14 cellular contexts compared by ENCODE assay signal in genomic region chr20:49288250-49288751, GRCh38. TPM values are rescaled to one million over a fixed set of nuclear protein-coding genes. Genes with fewer than 3 reads are reported as not detected.
A peak's percentile ranks its signal among the peaks of the same experiment; 100 is the strongest.
DNase-seq lines count a peak whose midpoint lies in the region; ATAC-seq and FAIRE-seq lines count a peak whose summit lies in the region.
"Had no signal": no experiment of that assay in that cellular context is flagged by ENCODE, and none has a peak within 500 bp of the region (broad histone marks: within the 10 kb centered on the region; RNA-seq: fewer than 3 reads in every experiment).

No MANE protein-coding gene starts in this region.

- H3K27ac Mint-ChIP-seq in activated naive CD4-positive, alpha-beta T cell treated with anti-CD3 and anti-CD28 coated beads for 36 hours, result peak overlapping the region; percentile 82
- peak overlapping the region; percentile 69 for H3K27ac Mint-ChIP-seq in stimulated activated naive B cell treated with anti-CD40 and anti-IgM and Interleukin-4, amounts not matched to agents 10 μg/mL and 1 μg/mL and 100 μg/mL, for 72 hours

- H3K4me1 Mint-ChIP-seq in activated naive CD4-positive, alpha-beta T cell treated with anti-CD3 and anti-CD28 coated beads for 36 hours (ENCODE audit: low read depth), result peaks cover 47% of the 10 kb centered on the region
- peaks cover 46 to 72% of the 10 kb centered on the region in 2 donors for H3K4me1 Mint-ChIP-seq in stimulated activated naive B cell treated with anti-CD40 and anti-IgM and Interleukin-4, amounts not matched to agents 10 μg/mL and 1 μg/mL and 100 μg/mL, for 72 hours

- H3K27ac ChIP-seq in epithelial cell of prostate, result peak overlapping the region; percentile 91
- H3K27ac ChIP-seq: skin epidermis, vagina had no signal

- H3K4me3 Mint-ChIP-seq in activated naive CD4-positive, alpha-beta T cell treated with anti-CD3 and anti-CD28 coated beads for 36 hours, result no peak overlapping the region
- H3K4me3 Mint-ChIP-seq in stimulated activated naive B cell treated with anti-CD40 and anti-IgM and Interleukin-4, amounts not matched to agents 10 μg/mL and 1 μg/mL and 100 μg/mL, for 72 hours, result peak overlapping the region in 1 of 2 donors; percentile 21

- no peak for DNase-seq in activated naive CD4-positive, alpha-beta T cell treated with anti-CD3 and anti-CD28 coated beads for 36 hours
- no peak for DNase-seq in activated naive CD4-positive, alpha-beta T cell treated with Interleukin-2 at 50 U/mL for 16 hours
- peak; percentile 7 for DNase-seq in RCC 7860 (ENCODE audit: low spot score)
- no peak for DNase-seq in epithelial cell of prostate (ENCODE audit: low read depth, low spot score)
- no peak for DNase-seq in stimulated activated naive B cell treated with anti-CD40 and anti-IgM and Interleukin-4, amounts not matched to agents 10 μg/mL and 1 μg/mL and 100 μg/mL, for 72 hours
- DNase-seq in NCI-H2196 (lab: John Stamatoyannopoulos, UW; ENCODE audit: unreplicated experiment), result no peak
- DNase-seq: AML-193, GDM1, NCI-H1417 treated with DMSO at 0.1 percent for 48 hours had no signal

- ATAC-seq in stimulated activated naive B cell treated with anti-CD40 and anti-IgM and Interleukin-4, amounts not matched to agents 10 μg/mL and 1 μg/mL and 100 μg/mL, for 72 hours (replicated peaks), result no peak
- ATAC-seq in HG02623 (IDR thresholded peaks at IDR 0.05; ENCODE audit: unreplicated experiment) (no peak), GM18907 (IDR thresholded peaks at IDR 0.05; ENCODE audit: unreplicated experiment) (no peak)

- peaks cover 15% of the 10 kb centered on the region for H3K9me3 Mint-ChIP-seq in activated naive CD4-positive, alpha-beta T cell treated with anti-CD3 and anti-CD28 coated beads for 36 hours
- H3K9me3 Mint-ChIP-seq in stimulated activated naive B cell treated with anti-CD40 and anti-IgM and Interleukin-4, amounts not matched to agents 10 μg/mL and 1 μg/mL and 100 μg/mL, for 72 hours, result peaks cover 26 to 37% of the 10 kb centered on the region in 2 donors

- CTCF ChIA-PET in activated naive CD4-positive, alpha-beta T cell treated with anti-CD3 and anti-CD28 coated beads for 36 hours (lab: Charles Lee), result no interaction called here

- H3K36me3 Mint-ChIP-seq in activated naive CD4-positive, alpha-beta T cell treated with anti-CD3 and anti-CD28 coated beads for 36 hours (ENCODE audit: low read depth), result peaks cover 83% of the 10 kb centered on the region
- H3K36me3 Mint-ChIP-seq in stimulated activated naive B cell treated with anti-CD40 and anti-IgM and Interleukin-4, amounts not matched to agents 10 μg/mL and 1 μg/mL and 100 μg/mL, for 72 hours, result peaks cover 90 to 92% of the 10 kb centered on the region in 2 donors

- FAIRE-seq in RCC 7860 (lab: Jason Lieb, UNC), result no peak
- FAIRE-seq: bronchial epithelial cell had no signal

- intact Hi-C loops in activated naive CD4-positive, alpha-beta T cell treated with anti-CD3 and anti-CD28 coated beads for 36 hours (cut with micrococcal nuclease), result no loop called here

- no peaks in the 10 kb centered on the region for H3K27me3 Mint-ChIP-seq in activated naive CD4-positive, alpha-beta T cell treated with anti-CD3 and anti-CD28 coated beads for 36 hours (ENCODE audit: low read depth)
- no peaks in the 10 kb centered on the region for H3K27me3 Mint-ChIP-seq in stimulated activated naive B cell treated with anti-CD40 and anti-IgM and Interleukin-4, amounts not matched to agents 10 μg/mL and 1 μg/mL and 100 μg/mL, for 72 hours

RNA-seq across cellular contexts. Expression of gene ZNFX1, which starts 10.4 kb away (rescaled TPM):
- total RNA-seq in activated naive CD4-positive, alpha-beta T cell treated with anti-CD3 and anti-CD28 coated beads for 36 hours, result 10 to 100 TPM; 18.2 to 19.0 TPM
